In the genomic region with DNA sequence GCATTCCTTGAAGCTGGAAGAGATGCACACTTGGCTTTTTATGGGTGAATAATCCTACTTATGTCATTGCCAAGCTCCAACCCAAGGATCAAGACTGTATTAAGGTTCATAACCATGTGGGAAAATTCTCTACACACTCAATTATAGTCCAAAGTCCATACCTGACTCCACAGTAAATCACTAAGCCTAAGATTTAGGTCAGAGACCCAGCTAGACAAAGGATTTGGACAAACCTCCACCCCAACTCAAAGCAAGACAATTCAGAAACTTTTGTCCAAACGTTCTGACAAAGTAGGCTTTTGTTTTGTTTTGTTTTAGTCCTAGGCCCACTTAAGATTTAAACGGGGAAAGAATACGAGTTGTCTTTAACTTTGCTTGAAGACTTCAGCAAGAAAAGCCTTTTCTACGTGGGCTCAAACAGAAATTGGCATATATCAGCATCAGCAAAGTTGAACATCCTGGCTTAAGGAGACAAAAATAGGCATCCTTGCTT, we compare ENCODE assay signal across 8 cellular contexts. TPM values are rescaled to one million over a fixed set of nuclear protein-coding genes. Genes with fewer than 3 reads are reported as not detected.
DNase-seq lines count a peak whose midpoint lies in the region; ATAC-seq and TF ChIP-seq lines count a peak whose summit lies in the region.

No MANE protein-coding gene starts in this region.

- H3K27me3 ChIP-seq in GM23338 (ENCODE audit: insufficient read depth) = peaks cover 29% of the 10 kb centered on the region
- no peaks in the 10 kb centered on the region for H3K27me3 ChIP-seq in SU-DHL-6 (ENCODE audit: low read length)
- H3K27me3 ChIP-seq in foreskin keratinocyte = no peaks in the 10 kb centered on the region
- no peaks in the 10 kb centered on the region for H3K27me3 ChIP-seq in skeletal muscle satellite cell (ENCODE audit: control insufficient read depth, insufficient read depth, low read length)

- no peak for DNase-seq in GM23338 (ENCODE audit: low spot score)
- DNase-seq in foreskin keratinocyte = no peak
- no peak for DNase-seq in NCI-H446 treated with DMSO at 0.1 percent for 48 hours (lab: John Stamatoyannopoulos, UW)
- DNase-seq in SIG-M5 treated with dmso at 0.1 percent for 504 hours (lab: John Stamatoyannopoulos, UW; ENCODE audit: unreplicated experiment) = no peak

- H3K9me3 ChIP-seq in SU-DHL-6 (ENCODE audit: insufficient read depth, low read length) = no peaks in the 10 kb centered on the region
- no peaks in the 10 kb centered on the region for H3K9me3 ChIP-seq in skeletal muscle satellite cell (replicated peaks; ENCODE audit: low read length)

- H3K27ac ChIP-seq in GM23338 (ENCODE audit: low read depth) (no peak overlapping the region), SU-DHL-6 (ENCODE audit: low read depth, low read length) (no peak overlapping the region), foreskin keratinocyte (peak overlapping the region; percentile 12)

- H3K4me1 ChIP-seq in GM23338 (ENCODE audit: insufficient read depth) (peaks cover 10% of the 10 kb centered on the region), foreskin keratinocyte (peaks cover 23% of the 10 kb centered on the region), skeletal muscle satellite cell (ENCODE audit: control insufficient read depth, insufficient read depth, low read length) (peaks cover 47% of the 10 kb centered on the region)

- peak overlapping the region; percentile 91; the same call in 1 of the 2 replicates for H3K4me2 ChIP-seq in GM23338
- peak overlapping the region; percentile 67 for H3K4me2 ChIP-seq in SU-DHL-6 (ENCODE audit: low read depth, low read length, poor library complexity, severe bottlenecking)
- peak overlapping the region; percentile 95 for H3K4me2 ChIP-seq in skeletal muscle satellite cell (ENCODE audit: low read length)

- peak overlapping the region; percentile 78 for H3K4me3 Mint-ChIP-seq in GM23338

- no peak overlapping the region; the same call in 1 of the 2 replicates for H3K4me3 ChIP-seq in GM23338
- no peak overlapping the region for H3K4me3 ChIP-seq in SU-DHL-6 (ENCODE audit: insufficient read depth, low read length, poor library complexity, severe bottlenecking)
- peak overlapping the region; percentile 85 for H3K4me3 ChIP-seq in skeletal muscle satellite cell (ENCODE audit: low read length)

- H3K79me2 ChIP-seq in GM23338 (replicated peaks; ENCODE audit: insufficient read depth) (0 out of 2 replicates have a peak, but pooled peaks cover 5% of the 10 kb centered on the region), SU-DHL-6 (ENCODE audit: insufficient read depth, low read length) (no peaks in the 10 kb centered on the region)

- H3K36me3 Mint-ChIP-seq in GM23338 (ENCODE audit: low read depth) = no peaks in the 10 kb centered on the region

- H2AFZ ChIP-seq in GM23338 = no peak overlapping the region
- no peak overlapping the region for H2AFZ ChIP-seq in SU-DHL-6 (ENCODE audit: low read depth, low read length, severe bottlenecking)

- H4K20me1 ChIP-seq in GM23338 (replicated peaks; ENCODE audit: insufficient read depth) (peaks cover 9% of the 10 kb centered on the region), SU-DHL-6 (ENCODE audit: low read depth, low read length) (no peaks in the 10 kb centered on the region)

- 0 out of 2 replicates have a peak, but pooled peaks cover 4% of the 10 kb centered on the region for H3F3A ChIP-seq in GM23338 (replicated peaks; ENCODE audit: low read depth)
- no peaks in the 10 kb centered on the region; the same call in 1 of the 2 replicates for H3F3A ChIP-seq in SU-DHL-6 (ENCODE audit: insufficient read depth)

- no peak overlapping the region for H3K27ac Mint-ChIP-seq in GM23338

- no peaks in the 10 kb centered on the region for H3K9me3 Mint-ChIP-seq in GM23338

- H3K36me3 ChIP-seq in GM23338 (ENCODE audit: insufficient read depth) = no peaks in the 10 kb centered on the region
- H3K36me3 ChIP-seq in SU-DHL-6 (ENCODE audit: low read length) = no peaks in the 10 kb centered on the region
- no peaks in the 10 kb centered on the region for H3K36me3 ChIP-seq in skeletal muscle satellite cell (ENCODE audit: insufficient read depth, low read length)

- TF ChIP-seq CTCF in GM23338 (conservative IDR thresholded peaks at IDR 0.05; ENCODE audit: low read depth in 2 of 2) (no peak), SU-DHL-6 (IDR thresholded peaks at IDR 0.05; ENCODE audit: insufficient read depth, low read length, poor library complexity, severe bottlenecking) (no peak), foreskin keratinocyte (conservative IDR thresholded peaks at IDR 0.05) (no peak)

- H3K9me2 ChIP-seq in GM23338 (ENCODE audit: insufficient read depth) = no peaks in the 10 kb centered on the region
- H3K9me2 ChIP-seq in SU-DHL-6 (replicated peaks; ENCODE audit: insufficient read depth, low read length) = no peaks in the 10 kb centered on the region

- H3K4me1 Mint-ChIP-seq in GM23338 = peaks cover 20% of the 10 kb centered on the region

- no peak for ATAC-seq in GM23338
- no peak for ATAC-seq in foreskin keratinocyte
- ATAC-seq in GM21717 (IDR thresholded peaks at IDR 0.05; ENCODE audit: unreplicated experiment) = no peak
- no peak for ATAC-seq in GM19463 (IDR thresholded peaks at IDR 0.05; ENCODE audit: unreplicated experiment)

- peaks cover 23% of the 10 kb centered on the region for H3K27me3 Mint-ChIP-seq in GM23338 (ENCODE audit: insufficient read depth, low read depth, poor library complexity)

- no peak overlapping the region for H3K9ac ChIP-seq in SU-DHL-6 (ENCODE audit: low read length)
- H3K9ac ChIP-seq in skeletal muscle satellite cell (ENCODE audit: low read depth, low read length) = peak overlapping the region; percentile 88

TF ChIP-seq in GM23338, 12 proteins besides CTCF, POLR2A, EP300 and RAD21 (continues in another document):
- TF ChIP-seq, protein P1, sequence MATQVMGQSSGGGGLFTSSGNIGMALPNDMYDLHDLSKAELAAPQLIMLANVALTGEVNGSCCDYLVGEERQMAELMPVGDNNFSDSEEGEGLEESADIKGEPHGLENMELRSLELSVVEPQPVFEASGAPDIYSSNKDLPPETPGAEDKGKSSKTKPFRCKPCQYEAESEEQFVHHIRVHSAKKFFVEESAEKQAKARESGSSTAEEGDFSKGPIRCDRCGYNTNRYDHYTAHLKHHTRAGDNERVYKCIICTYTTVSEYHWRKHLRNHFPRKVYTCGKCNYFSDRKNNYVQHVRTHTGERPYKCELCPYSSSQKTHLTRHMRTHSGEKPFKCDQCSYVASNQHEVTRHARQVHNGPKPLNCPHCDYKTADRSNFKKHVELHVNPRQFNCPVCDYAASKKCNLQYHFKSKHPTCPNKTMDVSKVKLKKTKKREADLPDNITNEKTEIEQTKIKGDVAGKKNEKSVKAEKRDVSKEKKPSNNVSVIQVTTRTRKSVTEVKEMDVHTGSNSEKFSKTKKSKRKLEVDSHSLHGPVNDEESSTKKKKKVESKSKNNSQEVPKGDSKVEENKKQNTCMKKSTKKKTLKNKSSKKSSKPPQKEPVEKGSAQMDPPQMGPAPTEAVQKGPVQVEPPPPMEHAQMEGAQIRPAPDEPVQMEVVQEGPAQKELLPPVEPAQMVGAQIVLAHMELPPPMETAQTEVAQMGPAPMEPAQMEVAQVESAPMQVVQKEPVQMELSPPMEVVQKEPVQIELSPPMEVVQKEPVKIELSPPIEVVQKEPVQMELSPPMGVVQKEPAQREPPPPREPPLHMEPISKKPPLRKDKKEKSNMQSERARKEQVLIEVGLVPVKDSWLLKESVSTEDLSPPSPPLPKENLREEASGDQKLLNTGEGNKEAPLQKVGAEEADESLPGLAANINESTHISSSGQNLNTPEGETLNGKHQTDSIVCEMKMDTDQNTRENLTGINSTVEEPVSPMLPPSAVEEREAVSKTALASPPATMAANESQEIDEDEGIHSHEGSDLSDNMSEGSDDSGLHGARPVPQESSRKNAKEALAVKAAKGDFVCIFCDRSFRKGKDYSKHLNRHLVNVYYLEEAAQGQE (IDR thresholded peaks at IDR 0.05; ENCODE audit: unreplicated experiment) = no peak
- TF ChIP-seq ZNF114 (CRISPR knock-in tag; IDR thresholded peaks at IDR 0.05) (no peak), ZNF331 (CRISPR knock-in tag; IDR thresholded peaks at IDR 0.05; ENCODE audit: low read depth) (no peak), POLR2AphosphoS5 (IDR thresholded peaks at IDR 0.05; ENCODE audit: low read depth) (no peak), STAT1 (IDR thresholded peaks at IDR 0.05; ENCODE audit: unreplicated experiment) (no peak), JUNB (IDR thresholded peaks at IDR 0.05; ENCODE audit: unreplicated experiment) (no peak)

RNA-seq across cellular contexts. Expression of a gene that starts 1.7 kb away (rescaled TPM):
- total RNA-seq in GM23338 (2014; rRNA removed; shearing (Covaris generic)) = 1.4 and 1.6 TPM in 2 replicates
- polyA plus RNA-seq in GM23338 (2016; fragmentation: Nextera tagmentation; extraction: Ambion mirVana) = 0.87 and 0.90 TPM in 2 replicates
- total RNA-seq in foreskin keratinocyte = 11.1 and 16.0 TPM in 2 replicates
- 3.2 and 3.9 TPM in 2 replicates for polyA plus RNA-seq in foreskin keratinocyte
- 6.1 and 6.3 TPM in 2 replicates for total RNA-seq in skeletal muscle satellite cell (2012; rRNA removed)
